In the genomic region with DNA sequence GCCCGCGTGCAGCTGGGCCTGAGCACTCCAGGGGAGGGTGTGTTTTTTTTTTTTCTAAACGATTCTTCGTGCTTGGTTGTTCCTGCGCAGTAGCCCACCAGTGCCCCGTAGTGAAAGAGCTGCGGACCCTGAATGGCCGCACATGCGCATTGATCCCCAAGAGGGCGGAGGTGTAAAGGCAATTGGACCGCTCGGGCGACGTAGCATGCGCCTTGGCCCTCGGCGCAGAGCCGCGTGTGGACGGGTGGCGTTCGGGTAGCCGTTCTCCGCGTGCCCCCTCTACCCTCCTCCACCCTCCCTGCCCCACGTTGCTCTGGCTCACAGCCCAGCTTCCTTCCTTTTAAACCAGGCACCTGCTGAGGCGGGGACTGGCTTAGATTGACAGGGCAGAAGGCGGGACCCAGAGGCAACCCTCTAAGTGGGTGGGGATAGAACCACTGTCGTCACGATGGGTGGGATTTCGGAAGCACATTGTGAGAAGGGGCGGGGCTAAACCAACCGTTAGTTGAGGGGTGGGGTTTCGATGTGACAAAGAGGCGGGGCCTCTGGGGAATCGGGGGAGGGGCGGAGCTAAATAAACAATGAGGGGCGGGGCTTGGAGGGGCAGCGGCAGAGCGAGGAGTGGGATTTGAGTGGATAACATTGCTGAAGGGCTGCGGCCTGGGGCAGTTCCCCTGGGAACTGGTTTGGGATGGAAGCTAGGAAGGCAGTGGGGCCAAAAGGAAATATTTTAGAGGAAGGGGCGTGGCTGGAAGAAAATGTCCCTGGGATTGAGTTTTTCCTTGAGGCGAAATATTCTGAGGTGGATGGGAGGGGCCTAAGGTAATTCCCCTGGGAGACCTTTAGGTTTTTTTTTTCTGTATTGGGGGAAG, we compare ENCODE assay signal across 8 cellular contexts. TPM values are rescaled to one million over a fixed set of nuclear protein-coding genes. Genes with fewer than 3 reads are reported as not detected.
DNase-seq lines count a peak whose midpoint lies in the region; ATAC-seq and TF ChIP-seq lines count a peak whose summit lies in the region.

No MANE protein-coding gene starts in this region.

- H3K4me3 Mint-ChIP-seq in endothelial cell (ENCODE audit: unreplicated experiment) (peak overlapping the region; percentile 99), mesothelial cell of epicardium (peak overlapping the region; percentile 88)

- peak; percentile 51 for ATAC-seq in GM21381 (IDR thresholded peaks at IDR 0.05; ENCODE audit: unreplicated experiment)

- H3K27ac Mint-ChIP-seq in endothelial cell (ENCODE audit: unreplicated experiment): peak overlapping the region; percentile 93
- peak overlapping the region; percentile 99 for H3K27ac Mint-ChIP-seq in mesothelial cell of epicardium

- peaks cover 13% of the 10 kb centered on the region for H3K4me1 Mint-ChIP-seq in endothelial cell (ENCODE audit: unreplicated experiment)
- peaks cover 22% of the 10 kb centered on the region for H3K4me1 Mint-ChIP-seq in mesothelial cell of epicardium

- peaks cover 29% of the 10 kb centered on the region for H3K27me3 Mint-ChIP-seq in endothelial cell (ENCODE audit: unreplicated experiment)
- no peaks in the 10 kb centered on the region for H3K27me3 Mint-ChIP-seq in mesothelial cell of epicardium (ENCODE audit: low read depth)

- DNase-seq in COR-L47 (lab: John Stamatoyannopoulos, UW) (peak; percentile 95), HUDEP-2 (lab: John Stamatoyannopoulos, UW; ENCODE audit: unreplicated experiment in 76 of 76) (peak; percentile 37 to 100 (median 98)), NOMO-1 treated with dmso at 0.1 percent for 144 hours (lab: John Stamatoyannopoulos, UW; ENCODE audit: unreplicated experiment) (peak; percentile 85), endothelial cell (ENCODE audit: low spot score) (peak; percentile 91), mesothelial cell of epicardium (ENCODE audit: low spot score in 2 of 2, unreplicated experiment in 2 of 2) (peak; percentile 86 to 90)
- peak; percentile 90 for DNase-seq in activated CD8-positive, alpha-beta memory T cell treated with anti-CD3 and anti-CD28 coated beads, Interleukin-2, amount 50 U/mL, for 1 hour (ENCODE audit: extremely low read depth)
- DNase-seq in stimulated activated CD8-positive, alpha-beta memory T cell treated with anti-CD3 and anti-CD28 coated beads, Interleukin-15, amount 100 ng/mL, for 4 hours (ENCODE audit: low read depth in 2 of 2): peak; percentile 77 to 90

- H3K36me3 Mint-ChIP-seq in endothelial cell (ENCODE audit: low read depth, unreplicated experiment) (peaks cover 34% of the 10 kb centered on the region), mesothelial cell of epicardium (peaks cover 28% of the 10 kb centered on the region)

- H3K9me3 Mint-ChIP-seq in endothelial cell (ENCODE audit: unreplicated experiment) (no peaks in the 10 kb centered on the region), mesothelial cell of epicardium (no peaks in the 10 kb centered on the region)

- TF ChIP-seq CTCF in endothelial cell (IDR thresholded peaks at IDR 0.05; ENCODE audit: unreplicated experiment) (no peak), mesothelial cell of epicardium (IDR thresholded peaks at IDR 0.05; ENCODE audit: unreplicated experiment) (no peak)

RNA-seq across cellular contexts. Expression of a gene that starts 0.5 kb away (rescaled TPM):
- 60.9 TPM for total RNA-seq in endothelial cell (ENCODE audit: unreplicated experiment)
- total RNA-seq in mesothelial cell of epicardium: 67.6 to 78.9 TPM (median 71.8 TPM) in 3 replicates

RNA-seq across cellular contexts. Expression of a gene that starts 0.8 kb away (rescaled TPM):
- total RNA-seq in endothelial cell (ENCODE audit: unreplicated experiment): 15.8 TPM
- 21.7 to 22.7 TPM (median 22.1 TPM) in 3 replicates for total RNA-seq in mesothelial cell of epicardium

RNA-seq across cellular contexts. Expression of a gene that starts 31.1 kb away (rescaled TPM):
- not detected for total RNA-seq in endothelial cell (ENCODE audit: unreplicated experiment)
- total RNA-seq in mesothelial cell of epicardium: 0.62 to 2.8 TPM (median 1.7 TPM) in 3 replicates

RNA-seq across cellular contexts. Expression of a gene that starts 33.2 kb away (rescaled TPM):
- total RNA-seq in endothelial cell (ENCODE audit: unreplicated experiment) (0.90 TPM), mesothelial cell of epicardium (1.3 to 1.7 TPM (median 1.6 TPM) in 3 replicates)

RNA-seq across cellular contexts. Expression of a gene that starts 52.3 kb away (rescaled TPM):
- total RNA-seq in endothelial cell (ENCODE audit: unreplicated experiment): 36.8 TPM
- total RNA-seq in mesothelial cell of epicardium: 46.8 to 53.7 TPM (median 49.7 TPM) in 3 replicates

Comparison
In these comparisons a context has a peak if more than half of its experiments do, and no peak if none do; other contexts are left out.
1. Peak in every context shown above with its lines: DNase-seq and ATAC-seq.